Comparison of ENCODE assay signal across 23 cellular contexts in genomic region chr13:74975122-74975521, GRCh38.
"Had no signal": no experiment of that assay in that cellular context is flagged by ENCODE, and none has a peak within 500 bp of the region (broad histone marks: within the 10 kb centered on the region; RNA-seq: fewer than 3 reads in every experiment).

No MANE protein-coding gene starts in this region.

- H3K27me3 Mint-ChIP-seq: dendritic cell treated with granulocyte-macrophage colony-stimulating factor and Interleukin-4, amounts not matched to agents 40 ng/mL and 50 ng/mL, for 4 days had no signal

- H3K9me3 ChIP-seq: esophagus squamous epithelium, gastrocnemius medialis, heart right ventricle, left lung, lower lobe of right lung, mucosa of descending colon had no signal

- ATAC-seq: effector memory CD8-positive, alpha-beta T cell; esophagus mucosa; gastrocnemius medialis; heart right ventricle; left cardiac atrium; left lung; left ventricle myocardium superior; lower lobe of right lung; mucosa of descending colon had no signal

- H3K36me3 Mint-ChIP-seq: mesothelial cell of epicardium had no signal

- H3K4me1 ChIP-seq: esophagus squamous epithelium, gastrocnemius medialis, heart right ventricle, left lung, lower lobe of right lung had no signal

- H3K36me3 ChIP-seq: esophagus squamous epithelium, gastrocnemius medialis, heart right ventricle, left lung, lower lobe of right lung had no signal

- H3K4me1 Mint-ChIP-seq: endodermal cell, mesothelial cell of epicardium had no signal

- H3K27ac Mint-ChIP-seq: dendritic cell treated with granulocyte-macrophage colony-stimulating factor and Interleukin-4, amounts not matched to agents 40 ng/mL and 50 ng/mL, for 4 days; effector memory CD8-positive, alpha-beta T cell; endodermal cell; mesothelial cell of epicardium had no signal

- H3K27me3 ChIP-seq: esophagus squamous epithelium, gastrocnemius medialis, heart right ventricle, left lung had no signal

- H3K4me3 ChIP-seq: coronary artery, esophagus squamous epithelium, gastrocnemius medialis, heart right ventricle, left lung, lower lobe of right lung, mucosa of descending colon had no signal

- H3K27ac ChIP-seq: coronary artery, epithelial cell of prostate, esophagus squamous epithelium, gastrocnemius medialis, heart right ventricle, left lung, lower lobe of right lung had no signal

- DNase-seq: effector CD8-positive, alpha-beta T cell; effector memory CD8-positive, alpha-beta T cell; endodermal cell; erythroblast; esophagus squamous epithelium; foreskin fibroblast; foreskin melanocyte; gastrocnemius medialis; glutamatergic neuron; head of caudate nucleus; heart right ventricle; hippocampal formation; left cardiac atrium; left lung; left ventricle myocardium superior; lower lobe of right lung; mesenchymal stem cell; mucosa of descending colon had no signal

- H3K9me3 Mint-ChIP-seq: effector memory CD8-positive, alpha-beta T cell; endodermal cell; mesothelial cell of epicardium had no signal

- H3K4me3 Mint-ChIP-seq: dendritic cell treated with granulocyte-macrophage colony-stimulating factor and Interleukin-4, amounts not matched to agents 40 ng/mL and 50 ng/mL, for 4 days; effector memory CD8-positive, alpha-beta T cell; endodermal cell; mesothelial cell of epicardium had no signal
